ENCODE assay signal across 9 cellular contexts in the genomic region with DNA sequence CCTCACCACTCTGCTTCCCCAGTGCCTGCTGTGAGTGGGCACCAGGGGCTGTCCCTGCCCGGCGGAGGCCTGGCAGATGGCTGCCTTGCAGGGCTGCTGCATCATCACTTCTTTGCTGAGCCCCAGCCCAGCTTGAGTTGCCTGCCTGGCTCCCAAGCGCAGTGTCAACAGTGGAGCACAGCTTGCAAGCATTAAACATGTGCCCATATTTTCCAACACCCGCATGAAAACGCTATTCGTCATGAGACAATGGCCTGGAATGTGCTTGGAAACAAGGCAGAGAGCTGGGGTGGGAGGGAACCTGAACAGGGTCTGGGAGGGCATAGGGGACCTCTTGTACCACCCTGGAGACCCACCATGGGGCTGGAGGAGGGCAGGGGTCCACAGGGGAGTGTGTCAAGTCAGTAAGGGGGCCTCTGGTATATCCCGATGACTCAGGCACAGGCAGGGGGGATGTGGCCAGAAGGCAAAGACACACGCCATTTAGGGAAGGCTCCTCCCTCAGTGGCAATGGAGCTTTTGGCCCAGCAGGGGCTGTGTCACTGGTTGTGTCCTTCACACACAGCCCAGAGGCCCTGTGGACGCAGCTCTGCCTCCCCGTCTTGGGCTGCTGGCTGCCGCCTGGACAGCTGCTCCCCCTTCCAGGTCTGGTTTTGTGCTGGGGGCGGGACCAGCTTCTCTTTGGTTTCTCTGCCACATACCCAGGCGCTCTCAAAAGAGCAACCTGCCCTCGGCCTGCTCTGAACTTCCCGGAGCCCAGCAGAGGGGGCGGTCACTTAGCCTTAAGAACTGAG. TPM values are rescaled to one million over a fixed set of nuclear protein-coding genes. Genes with fewer than 3 reads are reported as not detected.
A peak's percentile ranks its signal among the peaks of the same experiment; 100 is the strongest.
DNase-seq lines count a peak whose midpoint lies in the region; ATAC-seq, FAIRE-seq and TF ChIP-seq lines count a peak whose summit lies in the region.
"Had no signal": no experiment of that assay in that cellular context is flagged by ENCODE, and none has a peak within 500 bp of the region (broad histone marks: within the 10 kb centered on the region; RNA-seq: fewer than 3 reads in every experiment).

No MANE protein-coding gene starts in this region.

- TF ChIP-seq POLR2A in K562 (conservative IDR thresholded peaks at IDR 0.05) = no peak
- TF ChIP-seq POLR2A in thyroid gland (IDR thresholded peaks at IDR 0.05) = no peak

- peaks cover 3 to 56% of the 10 kb centered on the region in 2 experiments; a peak in 3 of 5 replicates for H3K4me1 ChIP-seq in K562 (replicated peaks in 1 of 2; ENCODE audit: control insufficient read depth in 2 of 2, insufficient read depth in 2 of 2, low read length in 2 of 2)
- peaks cover 15 to 62% of the 10 kb centered on the region in 2 donors for H3K4me1 ChIP-seq in thyroid gland

- BruUV-seq in K562 (replicated peaks; lab: Mats Ljungman, UMichigan) = no TSS peak

- peak; percentile 78 for FAIRE-seq in K562 (lab: Jason Lieb, UNC)
- FAIRE-seq: A204.1 had no signal

- peak; percentile 10 for DNase-seq in DMS53 (lab: John Stamatoyannopoulos, UW)
- no peak for DNase-seq in DMS53 treated with DMSO at 0.1 percent for 48 hours (lab: John Stamatoyannopoulos, UW; ENCODE audit: unreplicated experiment)
- DNase-seq in K562 (ENCODE audit: extremely low read depth in 1 of 4, low spot score in 3 of 4) = peak; percentile 35 to 50 (median 43)
- DNase-seq in thyroid gland = peak; percentile 78 to 84
- DNase-seq in NCI-H774 (lab: John Stamatoyannopoulos, UW) = no peak
- no peak for DNase-seq in NCI-H2029 (lab: John Stamatoyannopoulos, UW)
- DNase-seq in T-cell = no peak

- no peak overlapping the region for H3K4me3 Mint-ChIP-seq in T-cell

- H3K79me2 ChIP-seq in K562 (ENCODE audit: control insufficient read depth, insufficient read depth, low read length) = no peaks in the 10 kb centered on the region

- H4K20me1 ChIP-seq in K562 (replicated peaks; ENCODE audit: control insufficient read depth, insufficient read depth, low read length) = no peaks in the 10 kb centered on the region

- H3K4me3 ChIP-seq in K562 = no peak overlapping the region
- H3K4me3 ChIP-seq in thyroid gland (replicated peaks in 1 of 3) = no peak overlapping the region

- no peaks in the 10 kb centered on the region for H3K27me3 ChIP-seq in K562 (ENCODE audit: control insufficient read depth in 2 of 2, insufficient read depth in 2 of 2, low read length in 2 of 2)
- no peaks in the 10 kb centered on the region for H3K27me3 ChIP-seq in layer of hippocampus (ENCODE audit: control insufficient read depth, insufficient read depth, low read length)
- no peaks in the 10 kb centered on the region for H3K27me3 ChIP-seq in thyroid gland

- H3K36me3 ChIP-seq in K562 (ENCODE audit: control insufficient read depth, insufficient read depth, low read length) = peaks cover 9% of the 10 kb centered on the region; the same call in 1 of the 3 replicates
- peaks cover 0 to 3% of the 10 kb centered on the region in 2 donors for H3K36me3 ChIP-seq in thyroid gland

- intact Hi-C loops in K562 (cut with micrococcal nuclease) = no loop called here
- intact Hi-C loops in thyroid gland (cut with DNase I) = no loop called here

- H3K27me3 Mint-ChIP-seq in T-cell = no peaks in the 10 kb centered on the region

- TF ChIP-seq EP300 in K562 (IDR thresholded peaks at IDR 0.05; ENCODE audit: low read length) = no peak

- POLR2A ChIA-PET in K562 (lab: Yijun Ruan, JAX) (interaction anchor here (0.6 to 1.0 kb wide), 4 partner anchors 11 to 17 kb away, joined by 3 to 4 read pairs (median 3); no protein-coding TSS in a partner anchor), T-cell (lab: Charles Lee) (no interaction called here)

- in situ Hi-C loops in K562 (cut with MboI) = no loop called here

- TF ChIP-seq CTCF in K562 (IDR thresholded peaks at IDR 0.05 in 2 of 3, conservative IDR thresholded peaks at IDR 0.05 in 1 of 3; ENCODE audit: insufficient read depth in 2 of 3, low read depth in 1 of 3, low read length in 3 of 3) (peak; percentile 23 to 31 (median 24); a peak in 3 of 6 replicates), thyroid gland (IDR thresholded peaks at IDR 0.05) (peak in 3 of 6 experiments; percentile 2 to 44 (median 35))

- no peak overlapping the region for H3K4me2 ChIP-seq in K562 (ENCODE audit: insufficient read depth, low read length)

- peaks cover 4% of the 10 kb centered on the region for H3K9me1 ChIP-seq in K562 (ENCODE audit: control insufficient read depth, insufficient read depth, low read length)

- peak overlapping the region in 1 of 2 experiments; percentile 79; a peak in 2 of 4 replicates for H3K9ac ChIP-seq in K562 (ENCODE audit: insufficient read depth in 1 of 2, low read depth in 2 of 2, low read length in 2 of 2)

- H3K27ac ChIP-seq in K562 (ENCODE audit: extremely low read depth, low read depth, low read length) = no peak overlapping the region
- peak overlapping the region; percentile 84 for H3K27ac ChIP-seq in layer of hippocampus (ENCODE audit: low read depth, low read length)
- peak overlapping the region; percentile 23 to 86 (median 79) for H3K27ac ChIP-seq in thyroid gland

- TF ChIP-seq RAD21 in K562 (CRISPR knock-in tag; conservative IDR thresholded peaks at IDR 0.05 in 1 of 2, IDR thresholded peaks at IDR 0.05 in 1 of 2) = no peak

- H3K9me3 Mint-ChIP-seq in T-cell = no peaks in the 10 kb centered on the region

- H3K4me1 Mint-ChIP-seq in T-cell = peaks cover 3 to 18% (median 5%) of the 10 kb centered on the region in 3 donors

- H3K9me3 ChIP-seq in K562 (replicated peaks; ENCODE audit: control insufficient read depth, insufficient read depth, low read depth, low read length) (no peaks in the 10 kb centered on the region), thyroid gland (no peaks in the 10 kb centered on the region)

- no peak overlapping the region; the same call in 1 of the 2 replicates for H2AFZ ChIP-seq in K562 (ENCODE audit: low read depth, low read length)

- peak; percentile 89 for ATAC-seq in K562
- no peak for ATAC-seq in T-cell (replicated peaks in 1 of 4)

- CTCF ChIA-PET in K562 (lab: Yijun Ruan, JAX; ENCODE audit: low intra/inter-chr PET ratio) = no interaction called here
- CTCF ChIA-PET in T-cell (lab: Charles Lee) = no interaction called here

- peaks cover 6% of the 10 kb centered on the region for H3K36me3 Mint-ChIP-seq in T-cell

- no peak overlapping the region for H3K27ac Mint-ChIP-seq in T-cell

- 70% methylated on average over 16 of the region's 16 CpGs for WGBS in K562 (ENCODE audit: insufficient coverage, low coverage, missing lambda C conversion rate)
- 50 to 66% methylated on average over 5 to 12 of the region's 16 CpGs for WGBS in thyroid gland, 2 donors

TF ChIP-seq in K562, 482 proteins besides CTCF, POLR2A, EP300 and RAD21 (continues in another document):
- TF ChIP-seq ZNF174 (CRISPR knock-in tag; IDR thresholded peaks at IDR 0.05) = no peak

RNA-seq across cellular contexts. Expression of a gene that starts 17.4 kb away (rescaled TPM):
- total RNA-seq in K562 (2011; cell fraction: chromatin; rRNA removed; ENCODE audit: low replicate concordance) = 15.0 and 50.2 TPM in 2 replicates
- total RNA-seq in K562 (2011; cell fraction: nucleolus; rRNA removed) = 41.7 and 44.2 TPM in 2 replicates
- total RNA-seq in K562 (2011; cell fraction: nucleoplasm; rRNA removed) = 20.2 and 24.3 TPM in 2 replicates
- total RNA-seq in K562 (2014; rRNA removed) (15.4 and 22.4 TPM in 2 replicates), K562 (2014; rRNA removed; fragmentation: Illumina TruSeq; extraction: Trizol) (4.8 and 9.1 TPM in 2 replicates), K562 (2015; rRNA removed; fragmentation: Illumina TruSeq; extraction: Trizol) (20.6 and 24.2 TPM in 2 replicates), K562 (2021) (51.2 and 60.3 TPM in 2 replicates), thyroid gland (10 to 100 TPM; 11.3 to 39.8 (median 26.7) TPM), T-cell (1 to 10 TPM; 2.2 to 7.1 (median 5.1) TPM)
- polyA plus RNA-seq in K562 (2011; rRNA removed) (16.9 and 21.5 TPM in 2 replicates), K562 (2014; fragmentation: Illumina TruSeq; extraction: Trizol) (36.2 and 45.7 TPM in 2 replicates), K562 (2014; fragmentation: Nextera tagmentation; extraction: Ambion mirVana) (under 1 TPM; 0.11 to 0.32 TPM), K562 (2014; rRNA removed) (31.1 and 46.9 TPM in 2 replicates)
- 13.3 and 40.6 TPM in 2 replicates for polyA plus RNA-seq in K562 (2011; cell fraction: cytosol; rRNA removed)
- polyA plus RNA-seq in K562 (2011; cell fraction: nucleus; rRNA removed) = 40.9 and 91.6 TPM in 2 replicates
- 55.8 and 57.7 TPM in 2 replicates for polyA plus RNA-seq in K562 (2012)
- 6.7 and 12.5 TPM in 2 replicates for polyA minus RNA-seq in K562 (2011; rRNA and poly(A)+ RNA removed)
- 27.2 and 41.8 TPM in 2 replicates for polyA minus RNA-seq in K562 (2011; cell fraction: cytosol; rRNA and poly(A)+ RNA removed)
- polyA minus RNA-seq in K562 (2011; cell fraction: nucleus; rRNA and poly(A)+ RNA removed) = 20.1 and 25.2 TPM in 2 replicates

RNA-seq across cellular contexts. Expression of a gene that starts 56.9 kb away (rescaled TPM):
- total RNA-seq in K562 (2011; cell fraction: chromatin; rRNA removed; ENCODE audit: low replicate concordance) = 0.44 TPM in 1 of 2 replicates, not detected in the other
- total RNA-seq in K562 (2011; cell fraction: nucleolus; rRNA removed) = not detected in 2 replicates
- total RNA-seq in K562 (2011; cell fraction: nucleoplasm; rRNA removed) = not detected in 2 replicates
- total RNA-seq in K562 (2014; rRNA removed) (0.20 TPM in 1 of 2 replicates, not detected in the other), K562 (2014; rRNA removed; fragmentation: Illumina TruSeq; extraction: Trizol) (not detected in 2 replicates), K562 (2015; rRNA removed; fragmentation: Illumina TruSeq; extraction: Trizol) (0.18 TPM in 1 of 2 replicates, not detected in the other), K562 (2021) (0.25 TPM in 1 of 2 replicates, not detected in the other), thyroid gland (1 to 10 TPM; 3.5 to 9.6 (median 5.0) TPM), T-cell (under 1 TPM in 3 of 5 donors, not detected in 2; 0.20 to 0.53 (median 0.45) TPM)
- polyA plus RNA-seq in K562 (2011; rRNA removed) (0.10 TPM in 1 of 2 replicates, not detected in the other), K562 (2014; fragmentation: Illumina TruSeq; extraction: Trizol) (0.58 TPM in 1 of 2 replicates, not detected in the other), K562 (2014; fragmentation: Nextera tagmentation; extraction: Ambion mirVana) (not detected), K562 (2014; rRNA removed) (0.07 and 0.18 TPM in 2 replicates)
- 0.16 and 0.49 TPM in 2 replicates for polyA plus RNA-seq in K562 (2011; cell fraction: cytosol; rRNA removed)
- 0.20 and 0.32 TPM in 2 replicates for polyA plus RNA-seq in K562 (2011; cell fraction: nucleus; rRNA removed)
- polyA plus RNA-seq in K562 (2012) = 0.39 and 0.44 TPM in 2 replicates
- polyA minus RNA-seq in K562 (2011; rRNA and poly(A)+ RNA removed) = not detected in 2 replicates
- polyA minus RNA-seq in K562 (2011; cell fraction: cytosol; rRNA and poly(A)+ RNA removed) = not detected in 2 replicates
- polyA minus RNA-seq in K562 (2011; cell fraction: nucleus; rRNA and poly(A)+ RNA removed) = not detected in 2 replicates

Comparison
In these comparisons a context has a peak if more than half of its experiments do, and no peak if none do; other contexts are left out.
1. DNase-seq: peak in DMS53 (single experiment), K562 (4 of 4) and thyroid gland (2 of 2); none in DMS53 treated with DMSO at 0.1 percent for 48 hours (single experiment), NCI-H774 (single experiment), NCI-H2029 (single experiment) and T-cell (0 of 34).